1 cellular context compared by ENCODE assay signal in genomic region chr17:38877130-38877851, GRCh38.
TF ChIP-seq lines count a peak whose summit lies in the region.

No MANE protein-coding gene starts in this region.

TF ChIP-seq in H1, 55 proteins besides CTCF, POLR2A, EP300 and RAD21:
- TF ChIP-seq RXRA (IDR thresholded peaks at IDR 0.05; ENCODE audit: insufficient read depth, low read depth, low read length): no peak
- TF ChIP-seq NRF1 (IDR thresholded peaks at IDR 0.05; ENCODE audit: low read depth, low read length): no peak
- no peak for TF ChIP-seq GTF2F1 (IDR thresholded peaks at IDR 0.05; ENCODE audit: borderline replicate concordance, low read depth, low read length)
- TF ChIP-seq, protein P1, sequence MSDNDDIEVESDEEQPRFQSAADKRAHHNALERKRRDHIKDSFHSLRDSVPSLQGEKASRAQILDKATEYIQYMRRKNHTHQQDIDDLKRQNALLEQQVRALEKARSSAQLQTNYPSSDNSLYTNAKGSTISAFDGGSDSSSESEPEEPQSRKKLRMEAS (IDR thresholded peaks at IDR 0.05): no peak
- TF ChIP-seq, protein P2, sequence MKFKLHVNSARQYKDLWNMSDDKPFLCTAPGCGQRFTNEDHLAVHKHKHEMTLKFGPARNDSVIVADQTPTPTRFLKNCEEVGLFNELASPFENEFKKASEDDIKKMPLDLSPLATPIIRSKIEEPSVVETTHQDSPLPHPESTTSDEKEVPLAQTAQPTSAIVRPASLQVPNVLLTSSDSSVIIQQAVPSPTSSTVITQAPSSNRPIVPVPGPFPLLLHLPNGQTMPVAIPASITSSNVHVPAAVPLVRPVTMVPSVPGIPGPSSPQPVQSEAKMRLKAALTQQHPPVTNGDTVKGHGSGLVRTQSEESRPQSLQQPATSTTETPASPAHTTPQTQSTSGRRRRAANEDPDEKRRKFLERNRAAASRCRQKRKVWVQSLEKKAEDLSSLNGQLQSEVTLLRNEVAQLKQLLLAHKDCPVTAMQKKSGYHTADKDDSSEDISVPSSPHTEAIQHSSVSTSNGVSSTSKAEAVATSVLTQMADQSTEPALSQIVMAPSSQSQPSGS (IDR thresholded peaks at IDR 0.05; ENCODE audit: low read length): no peak
- no peak for TF ChIP-seq SRF (IDR thresholded peaks at IDR 0.05; ENCODE audit: low read depth, low read length)
- no peak for TF ChIP-seq EGR1 (IDR thresholded peaks at IDR 0.05; ENCODE audit: borderline replicate concordance, low read depth, low read length)
- TF ChIP-seq SUZ12 (IDR thresholded peaks at IDR 0.05; ENCODE audit: low read length): no peak
- TF ChIP-seq CBX5 (IDR thresholded peaks at IDR 0.05; ENCODE audit: low read depth, low read length): no peak
- no peak for TF ChIP-seq RFX5 (IDR thresholded peaks at IDR 0.05; ENCODE audit: borderline replicate concordance, low read depth, low read length)
- no peak for TF ChIP-seq SIX5 (IDR thresholded peaks at IDR 0.05; ENCODE audit: low read depth, low read length)
- TF ChIP-seq SIRT6 (IDR thresholded peaks at IDR 0.05; ENCODE audit: low read length): no peak
- no peak for TF ChIP-seq RNF2 (IDR thresholded peaks at IDR 0.05; ENCODE audit: borderline replicate concordance, low read depth, low read length, missing control alignments, poor library complexity, severe bottlenecking)
- no peak for TF ChIP-seq USF2 (IDR thresholded peaks at IDR 0.05; ENCODE audit: low read length)
- TF ChIP-seq CHD1 (IDR thresholded peaks at IDR 0.05; ENCODE audit: low read depth, low read length): no peak
